Comparison of ENCODE assay signal across 1 cellular context in the genomic region with DNA sequence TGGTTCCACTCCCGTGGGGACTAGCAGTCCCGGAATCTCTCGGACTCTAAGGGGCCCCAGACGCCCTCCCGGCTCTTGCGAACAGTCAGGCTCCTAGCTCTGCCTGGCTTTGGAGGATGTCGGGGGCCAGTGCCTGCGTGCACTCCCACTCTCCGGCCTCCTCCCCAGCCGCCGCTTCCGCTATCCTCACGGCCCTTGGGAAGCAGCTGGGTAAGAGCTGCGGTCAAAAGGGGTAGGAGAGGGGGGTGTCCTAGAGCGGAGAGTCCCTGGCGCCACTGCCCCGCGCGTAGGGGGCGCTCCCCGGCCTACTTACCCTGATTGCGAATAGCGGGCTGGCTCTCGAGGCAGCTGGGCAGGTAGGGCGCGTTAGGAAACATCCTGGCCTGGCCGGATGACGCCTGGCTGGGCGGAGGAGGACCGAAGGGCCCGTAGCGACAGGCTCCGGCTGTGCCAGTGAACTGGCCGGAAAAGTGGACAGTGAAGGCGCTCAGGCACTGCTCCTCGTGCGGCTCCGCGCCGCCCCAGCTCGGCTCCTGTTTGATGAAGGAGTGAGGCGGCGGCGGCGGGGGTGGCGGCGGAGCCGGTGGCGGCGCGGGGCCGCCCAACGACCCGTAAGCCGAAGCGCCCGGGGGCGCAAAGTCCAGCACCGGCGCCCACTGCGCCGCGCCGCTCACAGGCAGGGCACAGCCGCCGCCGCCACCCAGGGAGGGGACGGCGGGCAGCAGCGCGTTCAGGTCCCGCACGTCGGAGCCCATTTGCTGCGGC.
TF ChIP-seq lines count a peak whose summit lies in the region.

No MANE protein-coding gene starts in this region.

TF ChIP-seq in K562, 482 proteins besides CTCF, POLR2A, EP300 and RAD21 (continued from another document and continues in another):
- TF ChIP-seq, protein P1, sequence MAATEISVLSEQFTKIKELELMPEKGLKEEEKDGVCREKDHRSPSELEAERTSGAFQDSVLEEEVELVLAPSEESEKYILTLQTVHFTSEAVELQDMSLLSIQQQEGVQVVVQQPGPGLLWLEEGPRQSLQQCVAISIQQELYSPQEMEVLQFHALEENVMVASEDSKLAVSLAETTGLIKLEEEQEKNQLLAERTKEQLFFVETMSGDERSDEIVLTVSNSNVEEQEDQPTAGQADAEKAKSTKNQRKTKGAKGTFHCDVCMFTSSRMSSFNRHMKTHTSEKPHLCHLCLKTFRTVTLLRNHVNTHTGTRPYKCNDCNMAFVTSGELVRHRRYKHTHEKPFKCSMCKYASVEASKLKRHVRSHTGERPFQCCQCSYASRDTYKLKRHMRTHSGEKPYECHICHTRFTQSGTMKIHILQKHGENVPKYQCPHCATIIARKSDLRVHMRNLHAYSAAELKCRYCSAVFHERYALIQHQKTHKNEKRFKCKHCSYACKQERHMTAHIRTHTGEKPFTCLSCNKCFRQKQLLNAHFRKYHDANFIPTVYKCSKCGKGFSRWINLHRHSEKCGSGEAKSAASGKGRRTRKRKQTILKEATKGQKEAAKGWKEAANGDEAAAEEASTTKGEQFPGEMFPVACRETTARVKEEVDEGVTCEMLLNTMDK (IDR thresholded peaks at IDR 0.05; ENCODE audit: borderline replicate concordance, insufficient read depth, low read depth, low read length, poor library complexity, severe bottlenecking), result peak; percentile 65
- TF ChIP-seq ELF4 (CRISPR knock-in tag; IDR thresholded peaks at IDR 0.05) (0 out of 2 replicates have a peak, but pooled peaks have one; percentile 41), CBFB (CRISPR knock-in tag; IDR thresholded peaks at IDR 0.05) (peak; percentile 87), MAZ (CRISPR knock-in tag; conservative IDR thresholded peaks at IDR 0.05 in 1 of 2, IDR thresholded peaks at IDR 0.05 in 1 of 2) (peak; percentile 92 to 94), XRCC3 (IDR thresholded peaks at IDR 0.05) (no peak), MCM7 (IDR thresholded peaks at IDR 0.05) (no peak), POLR2B (IDR thresholded peaks at IDR 0.05; ENCODE audit: low read depth, partially characterized antibody) (peak; percentile 31), TARDBP (IDR thresholded peaks at IDR 0.05) (peak; percentile 71; the same call in 1 of the 2 replicates), POLR2G (IDR thresholded peaks at IDR 0.05; ENCODE audit: low read depth, low read length) (peak; percentile 93), KDM1A (IDR thresholded peaks at IDR 0.05) (peak in 1 of 2 experiments; percentile 78; a peak in 2 of 4 replicates), SUPT5H (IDR thresholded peaks at IDR 0.05) (peak; percentile 41; the same call in 1 of the 2 replicates), TAF9B (IDR thresholded peaks at IDR 0.05; ENCODE audit: partially characterized antibody) (peak; percentile 72), TCF7 (IDR thresholded peaks at IDR 0.05; ENCODE audit: borderline replicate concordance) (0 out of 2 replicates have a peak, but pooled peaks have one; percentile 26)
- TF ChIP-seq, protein P2, sequence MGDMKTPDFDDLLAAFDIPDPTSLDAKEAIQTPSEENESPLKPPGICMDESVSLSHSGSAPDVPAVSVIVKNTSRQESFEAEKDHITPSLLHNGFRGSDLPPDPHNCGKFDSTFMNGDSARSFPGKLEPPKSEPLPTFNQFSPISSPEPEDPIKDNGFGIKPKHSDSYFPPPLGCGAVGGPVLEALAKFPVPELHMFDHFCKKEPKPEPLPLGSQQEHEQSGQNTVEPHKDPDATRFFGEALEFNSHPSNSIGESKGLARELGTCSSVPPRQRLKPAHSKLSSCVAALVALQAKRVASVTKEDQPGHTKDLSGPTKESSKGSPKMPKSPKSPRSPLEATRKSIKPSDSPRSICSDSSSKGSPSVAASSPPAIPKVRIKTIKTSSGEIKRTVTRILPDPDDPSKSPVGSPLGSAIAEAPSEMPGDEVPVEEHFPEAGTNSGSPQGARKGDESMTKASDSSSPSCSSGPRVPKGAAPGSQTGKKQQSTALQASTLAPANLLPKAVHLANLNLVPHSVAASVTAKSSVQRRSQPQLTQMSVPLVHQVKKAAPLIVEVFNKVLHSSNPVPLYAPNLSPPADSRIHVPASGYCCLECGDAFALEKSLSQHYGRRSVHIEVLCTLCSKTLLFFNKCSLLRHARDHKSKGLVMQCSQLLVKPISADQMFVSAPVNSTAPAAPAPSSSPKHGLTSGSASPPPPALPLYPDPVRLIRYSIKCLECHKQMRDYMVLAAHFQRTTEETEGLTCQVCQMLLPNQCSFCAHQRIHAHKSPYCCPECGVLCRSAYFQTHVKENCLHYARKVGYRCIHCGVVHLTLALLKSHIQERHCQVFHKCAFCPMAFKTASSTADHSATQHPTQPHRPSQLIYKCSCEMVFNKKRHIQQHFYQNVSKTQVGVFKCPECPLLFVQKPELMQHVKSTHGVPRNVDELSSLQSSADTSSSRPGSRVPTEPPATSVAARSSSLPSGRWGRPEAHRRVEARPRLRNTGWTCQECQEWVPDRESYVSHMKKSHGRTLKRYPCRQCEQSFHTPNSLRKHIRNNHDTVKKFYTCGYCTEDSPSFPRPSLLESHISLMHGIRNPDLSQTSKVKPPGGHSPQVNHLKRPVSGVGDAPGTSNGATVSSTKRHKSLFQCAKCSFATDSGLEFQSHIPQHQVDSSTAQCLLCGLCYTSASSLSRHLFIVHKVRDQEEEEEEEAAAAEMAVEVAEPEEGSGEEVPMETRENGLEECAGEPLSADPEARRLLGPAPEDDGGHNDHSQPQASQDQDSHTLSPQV (IDR thresholded peaks at IDR 0.05), result peak; percentile 39; the same call in 1 of the 2 replicates
- TF ChIP-seq, protein P3, sequence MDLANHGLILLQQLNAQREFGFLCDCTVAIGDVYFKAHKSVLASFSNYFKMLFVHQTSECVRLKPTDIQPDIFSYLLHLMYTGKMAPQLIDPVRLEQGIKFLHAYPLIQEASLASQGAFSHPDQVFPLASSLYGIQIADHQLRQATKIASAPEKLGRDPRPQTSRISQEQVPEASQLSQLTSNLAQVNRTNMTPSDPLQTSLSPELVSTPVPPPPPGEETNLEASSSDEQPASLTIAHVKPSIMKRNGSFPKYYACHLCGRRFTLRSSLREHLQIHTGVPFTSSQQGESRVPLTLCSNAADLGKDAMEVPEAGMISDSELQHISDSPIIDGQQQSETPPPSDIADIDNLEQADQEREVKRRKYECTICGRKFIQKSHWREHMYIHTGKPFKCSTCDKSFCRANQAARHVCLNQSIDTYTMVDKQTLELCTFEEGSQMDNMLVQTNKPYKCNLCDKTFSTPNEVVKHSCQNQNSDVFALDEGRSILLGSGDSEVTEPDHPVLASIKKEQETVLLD (IDR thresholded peaks at IDR 0.05), result peak; percentile 58; the same call in 1 of the 2 replicates
- TF ChIP-seq, protein P4, sequence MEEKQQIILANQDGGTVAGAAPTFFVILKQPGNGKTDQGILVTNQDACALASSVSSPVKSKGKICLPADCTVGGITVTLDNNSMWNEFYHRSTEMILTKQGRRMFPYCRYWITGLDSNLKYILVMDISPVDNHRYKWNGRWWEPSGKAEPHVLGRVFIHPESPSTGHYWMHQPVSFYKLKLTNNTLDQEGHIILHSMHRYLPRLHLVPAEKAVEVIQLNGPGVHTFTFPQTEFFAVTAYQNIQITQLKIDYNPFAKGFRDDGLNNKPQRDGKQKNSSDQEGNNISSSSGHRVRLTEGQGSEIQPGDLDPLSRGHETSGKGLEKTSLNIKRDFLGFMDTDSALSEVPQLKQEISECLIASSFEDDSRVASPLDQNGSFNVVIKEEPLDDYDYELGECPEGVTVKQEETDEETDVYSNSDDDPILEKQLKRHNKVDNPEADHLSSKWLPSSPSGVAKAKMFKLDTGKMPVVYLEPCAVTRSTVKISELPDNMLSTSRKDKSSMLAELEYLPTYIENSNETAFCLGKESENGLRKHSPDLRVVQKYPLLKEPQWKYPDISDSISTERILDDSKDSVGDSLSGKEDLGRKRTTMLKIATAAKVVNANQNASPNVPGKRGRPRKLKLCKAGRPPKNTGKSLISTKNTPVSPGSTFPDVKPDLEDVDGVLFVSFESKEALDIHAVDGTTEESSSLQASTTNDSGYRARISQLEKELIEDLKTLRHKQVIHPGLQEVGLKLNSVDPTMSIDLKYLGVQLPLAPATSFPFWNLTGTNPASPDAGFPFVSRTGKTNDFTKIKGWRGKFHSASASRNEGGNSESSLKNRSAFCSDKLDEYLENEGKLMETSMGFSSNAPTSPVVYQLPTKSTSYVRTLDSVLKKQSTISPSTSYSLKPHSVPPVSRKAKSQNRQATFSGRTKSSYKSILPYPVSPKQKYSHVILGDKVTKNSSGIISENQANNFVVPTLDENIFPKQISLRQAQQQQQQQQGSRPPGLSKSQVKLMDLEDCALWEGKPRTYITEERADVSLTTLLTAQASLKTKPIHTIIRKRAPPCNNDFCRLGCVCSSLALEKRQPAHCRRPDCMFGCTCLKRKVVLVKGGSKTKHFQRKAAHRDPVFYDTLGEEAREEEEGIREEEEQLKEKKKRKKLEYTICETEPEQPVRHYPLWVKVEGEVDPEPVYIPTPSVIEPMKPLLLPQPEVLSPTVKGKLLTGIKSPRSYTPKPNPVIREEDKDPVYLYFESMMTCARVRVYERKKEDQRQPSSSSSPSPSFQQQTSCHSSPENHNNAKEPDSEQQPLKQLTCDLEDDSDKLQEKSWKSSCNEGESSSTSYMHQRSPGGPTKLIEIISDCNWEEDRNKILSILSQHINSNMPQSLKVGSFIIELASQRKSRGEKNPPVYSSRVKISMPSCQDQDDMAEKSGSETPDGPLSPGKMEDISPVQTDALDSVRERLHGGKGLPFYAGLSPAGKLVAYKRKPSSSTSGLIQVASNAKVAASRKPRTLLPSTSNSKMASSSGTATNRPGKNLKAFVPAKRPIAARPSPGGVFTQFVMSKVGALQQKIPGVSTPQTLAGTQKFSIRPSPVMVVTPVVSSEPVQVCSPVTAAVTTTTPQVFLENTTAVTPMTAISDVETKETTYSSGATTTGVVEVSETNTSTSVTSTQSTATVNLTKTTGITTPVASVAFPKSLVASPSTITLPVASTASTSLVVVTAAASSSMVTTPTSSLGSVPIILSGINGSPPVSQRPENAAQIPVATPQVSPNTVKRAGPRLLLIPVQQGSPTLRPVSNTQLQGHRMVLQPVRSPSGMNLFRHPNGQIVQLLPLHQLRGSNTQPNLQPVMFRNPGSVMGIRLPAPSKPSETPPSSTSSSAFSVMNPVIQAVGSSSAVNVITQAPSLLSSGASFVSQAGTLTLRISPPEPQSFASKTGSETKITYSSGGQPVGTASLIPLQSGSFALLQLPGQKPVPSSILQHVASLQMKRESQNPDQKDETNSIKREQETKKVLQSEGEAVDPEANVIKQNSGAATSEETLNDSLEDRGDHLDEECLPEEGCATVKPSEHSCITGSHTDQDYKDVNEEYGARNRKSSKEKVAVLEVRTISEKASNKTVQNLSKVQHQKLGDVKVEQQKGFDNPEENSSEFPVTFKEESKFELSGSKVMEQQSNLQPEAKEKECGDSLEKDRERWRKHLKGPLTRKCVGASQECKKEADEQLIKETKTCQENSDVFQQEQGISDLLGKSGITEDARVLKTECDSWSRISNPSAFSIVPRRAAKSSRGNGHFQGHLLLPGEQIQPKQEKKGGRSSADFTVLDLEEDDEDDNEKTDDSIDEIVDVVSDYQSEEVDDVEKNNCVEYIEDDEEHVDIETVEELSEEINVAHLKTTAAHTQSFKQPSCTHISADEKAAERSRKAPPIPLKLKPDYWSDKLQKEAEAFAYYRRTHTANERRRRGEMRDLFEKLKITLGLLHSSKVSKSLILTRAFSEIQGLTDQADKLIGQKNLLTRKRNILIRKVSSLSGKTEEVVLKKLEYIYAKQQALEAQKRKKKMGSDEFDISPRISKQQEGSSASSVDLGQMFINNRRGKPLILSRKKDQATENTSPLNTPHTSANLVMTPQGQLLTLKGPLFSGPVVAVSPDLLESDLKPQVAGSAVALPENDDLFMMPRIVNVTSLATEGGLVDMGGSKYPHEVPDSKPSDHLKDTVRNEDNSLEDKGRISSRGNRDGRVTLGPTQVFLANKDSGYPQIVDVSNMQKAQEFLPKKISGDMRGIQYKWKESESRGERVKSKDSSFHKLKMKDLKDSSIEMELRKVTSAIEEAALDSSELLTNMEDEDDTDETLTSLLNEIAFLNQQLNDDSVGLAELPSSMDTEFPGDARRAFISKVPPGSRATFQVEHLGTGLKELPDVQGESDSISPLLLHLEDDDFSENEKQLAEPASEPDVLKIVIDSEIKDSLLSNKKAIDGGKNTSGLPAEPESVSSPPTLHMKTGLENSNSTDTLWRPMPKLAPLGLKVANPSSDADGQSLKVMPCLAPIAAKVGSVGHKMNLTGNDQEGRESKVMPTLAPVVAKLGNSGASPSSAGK (IDR thresholded peaks at IDR 0.05), result peak; percentile 51
- TF ChIP-seq, protein P5, sequence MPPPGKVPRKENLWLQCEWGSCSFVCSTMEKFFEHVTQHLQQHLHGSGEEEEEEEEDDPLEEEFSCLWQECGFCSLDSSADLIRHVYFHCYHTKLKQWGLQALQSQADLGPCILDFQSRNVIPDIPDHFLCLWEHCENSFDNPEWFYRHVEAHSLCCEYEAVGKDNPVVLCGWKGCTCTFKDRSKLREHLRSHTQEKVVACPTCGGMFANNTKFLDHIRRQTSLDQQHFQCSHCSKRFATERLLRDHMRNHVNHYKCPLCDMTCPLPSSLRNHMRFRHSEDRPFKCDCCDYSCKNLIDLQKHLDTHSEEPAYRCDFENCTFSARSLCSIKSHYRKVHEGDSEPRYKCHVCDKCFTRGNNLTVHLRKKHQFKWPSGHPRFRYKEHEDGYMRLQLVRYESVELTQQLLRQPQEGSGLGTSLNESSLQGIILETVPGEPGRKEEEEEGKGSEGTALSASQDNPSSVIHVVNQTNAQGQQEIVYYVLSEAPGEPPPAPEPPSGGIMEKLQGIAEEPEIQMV (tag; conservative IDR thresholded peaks at IDR 0.05; ENCODE audit: low read depth), result no peak
- TF ChIP-seq, protein P6, sequence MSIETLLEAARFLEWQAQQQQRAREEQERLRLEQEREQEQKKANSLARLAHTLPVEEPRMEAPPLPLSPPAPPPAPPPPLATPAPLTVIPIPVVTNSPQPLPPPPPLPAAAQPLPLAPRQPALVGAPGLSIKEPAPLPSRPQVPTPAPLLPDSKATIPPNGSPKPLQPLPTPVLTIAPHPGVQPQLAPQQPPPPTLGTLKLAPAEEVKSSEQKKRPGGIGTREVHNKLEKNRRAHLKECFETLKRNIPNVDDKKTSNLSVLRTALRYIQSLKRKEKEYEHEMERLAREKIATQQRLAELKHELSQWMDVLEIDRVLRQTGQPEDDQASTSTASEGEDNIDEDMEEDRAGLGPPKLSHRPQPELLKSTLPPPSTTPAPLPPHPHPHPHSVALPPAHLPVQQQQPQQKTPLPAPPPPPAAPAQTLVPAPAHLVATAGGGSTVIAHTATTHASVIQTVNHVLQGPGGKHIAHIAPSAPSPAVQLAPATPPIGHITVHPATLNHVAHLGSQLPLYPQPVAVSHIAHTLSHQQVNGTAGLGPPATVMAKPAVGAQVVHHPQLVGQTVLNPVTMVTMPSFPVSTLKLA (conservative IDR thresholded peaks at IDR 0.05), result peak in 1 of 2 experiments; percentile 66; a peak in 3 of 4 replicates
